8 cellular contexts compared by ENCODE assay signal in the genomic region with DNA sequence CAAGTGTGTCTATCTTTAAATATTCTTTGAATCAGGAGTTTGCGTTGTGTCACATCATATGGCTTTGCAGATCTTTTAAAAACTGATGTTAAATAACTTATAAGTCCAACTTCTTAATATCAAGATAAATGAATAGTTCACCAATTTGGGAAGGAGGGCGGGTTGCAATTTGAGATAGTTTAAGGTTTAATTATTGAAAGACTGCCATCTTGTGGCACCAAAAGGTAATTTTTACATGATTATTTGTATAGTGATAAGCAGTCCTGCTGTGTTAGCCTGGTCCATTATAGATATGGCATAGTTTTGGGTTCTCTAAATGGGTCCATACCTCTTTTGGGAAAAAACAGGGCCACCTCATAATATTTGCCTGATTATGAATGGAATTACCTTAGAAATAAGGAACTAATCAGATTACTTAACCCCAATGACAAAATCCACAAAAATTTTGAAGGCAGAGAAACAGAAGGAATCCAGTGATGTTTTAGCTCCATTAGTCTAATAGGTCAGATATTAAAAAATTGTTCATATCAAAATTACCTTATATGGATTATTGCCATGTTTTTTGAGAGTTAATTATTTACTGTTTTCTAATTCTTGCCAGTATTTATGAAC.
A peak's percentile ranks its signal among the peaks of the same experiment; 100 is the strongest.
DNase-seq lines count a peak whose midpoint lies in the region; ATAC-seq and TF ChIP-seq lines count a peak whose summit lies in the region.

No MANE protein-coding gene starts in this region.

- no peak overlapping the region for H3K27ac ChIP-seq in 22Rv1

- H3K4me3 ChIP-seq in cardiac fibroblast (replicated peaks in 1 of 2; ENCODE audit: low read depth in 2 of 2, low read length in 2 of 2) = no peak overlapping the region

- TF ChIP-seq CTCF in 22Rv1 (IDR thresholded peaks at IDR 0.05) (peak; percentile 74), GM10266 (IDR thresholded peaks at IDR 0.05; ENCODE audit: control insufficient read depth, insufficient read depth, low read depth, missing control alignments) (peak; percentile 42), cardiac fibroblast (IDR thresholded peaks at IDR 0.05; ENCODE audit: low read depth, low read length) (peak; percentile 34)

- ATAC-seq in HG03175 (IDR thresholded peaks at IDR 0.05; ENCODE audit: unreplicated experiment) (peak; percentile 68), left lobe of liver (peak; percentile 88), HG03045 (IDR thresholded peaks at IDR 0.05; ENCODE audit: unreplicated experiment) (no peak)

- DNase-seq in GM10266 (ENCODE audit: extremely low spot score) (peak; percentile 17), NCI-H82 (lab: John Stamatoyannopoulos, UW) (peak; percentile 84), cardiac fibroblast (ENCODE audit: low read depth in 2 of 2) (peak; percentile 73 to 80), left lobe of liver (ENCODE audit: low spot score) (no peak)
- DNase-seq in activated CD4-positive, alpha-beta T cell treated with anti-CD3 and anti-CD28 coated beads, Interleukin-2, amount 50 U/mL, for 1 hour = no peak

Comparison
In these comparisons a context has a peak if more than half of its experiments do, and no peak if none do; other contexts are left out.
1. DNase-seq: peak in GM10266 (single experiment), NCI-H82 (single experiment) and cardiac fibroblast (2 of 2); none in left lobe of liver (single experiment) and activated CD4-positive, alpha-beta T cell treated with anti-CD3 and anti-CD28 coated beads, Interleukin-2, amount 50 U/mL, for 1 hour (single experiment).
2. Peak in every context shown above with its lines, with median percentiles within 50 percentile points of each other: CTCF ChIP-seq.